8 cellular contexts compared by ENCODE assay signal in genomic region chr5:124746916-124747769, GRCh38. TPM values are rescaled to one million over a fixed set of nuclear protein-coding genes. Genes with fewer than 3 reads are reported as not detected.
DNase-seq lines count a peak whose midpoint lies in the region; ATAC-seq and TF ChIP-seq lines count a peak whose summit lies in the region.

No MANE protein-coding gene starts in this region.

- peak overlapping the region; percentile 23 for H3K4me3 Mint-ChIP-seq in activated naive CD4-positive, alpha-beta T cell treated with anti-CD3 and anti-CD28 coated beads, Interleukin-2, amount 50 U/mL, for 24 hours
- H3K4me3 Mint-ChIP-seq in activated T-helper 17 cell treated with anti-CD3 and anti-CD28 coated beads, Interleukin-2, amount 50 U/mL, for 72 hours, result no peak overlapping the region

- WGBS in spleen, 5 donors, result 1% methylated on average over 32 of the region's 32 CpGs

- H3K4me2 ChIP-seq in KMS-11, result peak overlapping the region; percentile 76

- H3K9ac ChIP-seq in KMS-11, result peak overlapping the region; percentile 31; the same call in 1 of the 2 replicates

- H3K4me1 ChIP-seq in KMS-11 (ENCODE audit: low read depth, poor library complexity, severe bottlenecking) (peaks cover 3% of the 10 kb centered on the region), Peyer's patch (peaks cover 0 to 12% (median 0%) of the 10 kb centered on the region in 4 donors), spleen (peaks cover 5 to 76% (median 47%) of the 10 kb centered on the region in 6 donors)

- H3K27ac ChIP-seq in KMS-11 (no peak overlapping the region), Peyer's patch (peak overlapping the region; percentile 80 to 94 (median 85)), spleen (peak overlapping the region; percentile 63 to 92 (median 87))

- H3K9me3 ChIP-seq in Peyer's patch (no peaks in the 10 kb centered on the region), spleen (no peaks in the 10 kb centered on the region)

- peaks cover 15% of the 10 kb centered on the region for H3K4me1 Mint-ChIP-seq in activated naive CD4-positive, alpha-beta T cell treated with anti-CD3 and anti-CD28 coated beads, Interleukin-2, amount 50 U/mL, for 24 hours
- H3K4me1 Mint-ChIP-seq in activated T-helper 17 cell treated with anti-CD3 and anti-CD28 coated beads, Interleukin-2, amount 50 U/mL, for 72 hours, result peaks cover 6% of the 10 kb centered on the region

- H3K27me3 Mint-ChIP-seq in activated naive CD4-positive, alpha-beta T cell treated with anti-CD3 and anti-CD28 coated beads, Interleukin-2, amount 50 U/mL, for 24 hours, result peaks cover 47% of the 10 kb centered on the region
- peaks cover 8% of the 10 kb centered on the region for H3K27me3 Mint-ChIP-seq in activated T-helper 17 cell treated with anti-CD3 and anti-CD28 coated beads, Interleukin-2, amount 50 U/mL, for 72 hours

- H3K36me3 Mint-ChIP-seq in activated naive CD4-positive, alpha-beta T cell treated with anti-CD3 and anti-CD28 coated beads, Interleukin-2, amount 50 U/mL, for 24 hours, result no peaks in the 10 kb centered on the region
- H3K36me3 Mint-ChIP-seq in activated T-helper 17 cell treated with anti-CD3 and anti-CD28 coated beads, Interleukin-2, amount 50 U/mL, for 72 hours (ENCODE audit: low read depth), result no peaks in the 10 kb centered on the region

- H2AFZ ChIP-seq in KMS-11 (ENCODE audit: low read depth), result peak overlapping the region; percentile 69

- H4K20me1 ChIP-seq in KMS-11 (ENCODE audit: insufficient read depth), result no peaks in the 10 kb centered on the region

- intact Hi-C loops in spleen (cut with DNase I; ENCODE audit: low total_unique reads), result no loop called here

- ATAC-seq in activated T-helper 17 cell treated with anti-CD3 and anti-CD28 coated beads, Interleukin-2, amount 50 U/mL, for 72 hours (replicated peaks), result no peak

- no peaks in the 10 kb centered on the region for H3K79me2 ChIP-seq in KMS-11 (ENCODE audit: insufficient read depth, low read depth)

- no peaks in the 10 kb centered on the region for H3K36me3 ChIP-seq in KMS-11 (ENCODE audit: insufficient read depth)
- no peaks in the 10 kb centered on the region for H3K36me3 ChIP-seq in Peyer's patch
- H3K36me3 ChIP-seq in spleen, result no peaks in the 10 kb centered on the region

- H3K4me3 ChIP-seq in KMS-11 (IDR thresholded peaks at IDR 0.05; ENCODE audit: insufficient read depth, low read depth, low read length) (no peak overlapping the region), Peyer's patch (peak overlapping the region; percentile 37 to 75 (median 57)), spleen (peak overlapping the region; percentile 16 to 69 (median 42))

- peak in 1 of 2 donors; percentile 10 for TF ChIP-seq POLR2A in Peyer's patch (IDR thresholded peaks at IDR 0.05)
- TF ChIP-seq POLR2A in spleen (IDR thresholded peaks at IDR 0.05), result peak in 1 of 3 donors; percentile 7

- DNase-seq in activated naive CD4-positive, alpha-beta T cell treated with Interleukin-2 at 50 U/mL for 16 hours, result no peak
- peak; percentile 62 to 87 (median 70) for DNase-seq in Peyer's patch
- DNase-seq in dermis blood vessel endothelial cell, result peak; percentile 98
- peak; percentile 93 for DNase-seq in kidney tubule cell (ENCODE audit: low spot score)
- DNase-seq in spleen, result peak; percentile 86

- H3K27me3 ChIP-seq in KMS-11 (ENCODE audit: insufficient read depth, low read depth), result no peaks in the 10 kb centered on the region
- H3K27me3 ChIP-seq in Peyer's patch, result no peaks in the 10 kb centered on the region
- H3K27me3 ChIP-seq in spleen (replicated peaks in 1 of 7), result peaks cover 0 to 67% (median 7%) of the 10 kb centered on the region in 7 donors

- no peak for TF ChIP-seq CTCF in KMS-11 (conservative IDR thresholded peaks at IDR 0.05; ENCODE audit: low read depth, low read length)
- TF ChIP-seq CTCF in Peyer's patch (IDR thresholded peaks at IDR 0.05), result no peak
- TF ChIP-seq CTCF in spleen (IDR thresholded peaks at IDR 0.05 in 8 of 11, conservative IDR thresholded peaks at IDR 0.05 in 3 of 11), result no peak

- H3K9me3 Mint-ChIP-seq in activated naive CD4-positive, alpha-beta T cell treated with anti-CD3 and anti-CD28 coated beads, Interleukin-2, amount 50 U/mL, for 24 hours, result no peaks in the 10 kb centered on the region
- H3K9me3 Mint-ChIP-seq in activated T-helper 17 cell treated with anti-CD3 and anti-CD28 coated beads, Interleukin-2, amount 50 U/mL, for 72 hours, result no peaks in the 10 kb centered on the region

- H3K27ac Mint-ChIP-seq in activated naive CD4-positive, alpha-beta T cell treated with anti-CD3 and anti-CD28 coated beads, Interleukin-2, amount 50 U/mL, for 24 hours, result no peak overlapping the region
- H3K27ac Mint-ChIP-seq in activated T-helper 17 cell treated with anti-CD3 and anti-CD28 coated beads, Interleukin-2, amount 50 U/mL, for 72 hours, result no peak overlapping the region

RNA-seq across cellular contexts. Expression of gene ZNF608, which starts 0.7 kb away (rescaled TPM):
- total RNA-seq in Peyer's patch, result 10 to 100 TPM; 19.8 to 85.8 (median 35.3) TPM
- total RNA-seq in dermis blood vessel endothelial cell, result 14.8 and 15.6 TPM in 2 replicates
- 10 to 100 TPM in 5 of 7 donors, 1 to 10 TPM in 2; 7.7 to 14.4 (median 10.9) TPM for total RNA-seq in spleen
- polyA plus RNA-seq in spleen, result 1 to 10 TPM; 5.8 to 9.9 (median 6.9) TPM
- not detected for total RNA-seq in activated T-helper 17 cell treated with anti-CD3 and anti-CD28 coated beads, Interleukin-2, amount 50 U/mL, for 72 hours

Comparison
In these comparisons a context has a peak if more than half of its experiments do, and no peak if none do; other contexts are left out.
1. RNA of gene ZNF608, which starts 0.7 kb away (total RNA-seq): 19.8 to 85.8 TPM in Peyer's patch, 14.8 to 15.6 TPM in dermis blood vessel endothelial cell and 7.7 to 14.4 TPM in spleen; not detected in activated T-helper 17 cell treated with anti-CD3 and anti-CD28 coated beads, Interleukin-2, amount 50 U/mL, for 72 hours; every median in the first group is over 4 times any median in the second.